21 cellular contexts compared by ENCODE assay signal in the genomic region with DNA sequence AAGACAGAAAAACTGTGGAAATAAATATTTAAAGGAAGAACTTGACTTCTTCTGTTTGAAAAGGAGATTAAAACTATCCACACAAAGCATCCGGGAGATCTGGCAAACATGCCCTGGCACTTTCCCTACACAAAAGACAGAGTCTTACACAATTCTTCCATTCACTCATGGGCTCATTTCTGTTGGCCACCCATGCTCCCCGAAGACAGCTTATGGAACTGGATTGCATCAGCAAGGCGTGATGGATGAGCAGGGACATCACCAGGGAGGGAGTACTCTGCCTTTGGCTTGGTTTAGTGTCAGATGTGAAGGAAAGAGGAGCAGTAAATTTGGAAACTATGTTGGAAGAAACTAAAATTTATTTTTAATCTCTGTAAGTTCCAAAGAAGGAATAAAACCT.
DNase-seq lines count a peak whose midpoint lies in the region; ATAC-seq and TF ChIP-seq lines count a peak whose summit lies in the region.
"Had no signal": no experiment of that assay in that cellular context is flagged by ENCODE, and none has a peak within 500 bp of the region (broad histone marks: within the 10 kb centered on the region; RNA-seq: fewer than 3 reads in every experiment).

No MANE protein-coding gene starts in this region.

- no peak overlapping the region for H3K4me3 ChIP-seq in psoas muscle
- H3K4me3 ChIP-seq in lower lobe of right lung, result no peak overlapping the region
- H3K4me3 ChIP-seq: prostate gland, SJSA1 had no signal

- no peaks in the 10 kb centered on the region for H3K4me1 ChIP-seq in psoas muscle
- no peaks in the 10 kb centered on the region for H3K4me1 ChIP-seq in lower lobe of right lung
- H3K4me1 ChIP-seq: prostate gland, SJSA1 had no signal

- no peak for TF ChIP-seq CTCF in psoas muscle (IDR thresholded peaks at IDR 0.05)
- no peak for TF ChIP-seq CTCF in lower lobe of right lung (IDR thresholded peaks at IDR 0.05)

- H3K9me3 ChIP-seq in psoas muscle, result no peaks in the 10 kb centered on the region
- no peaks in the 10 kb centered on the region for H3K9me3 ChIP-seq in lower lobe of right lung
- H3K9me3 ChIP-seq: prostate gland, SJSA1 had no signal

- intact Hi-C loops in psoas muscle (cut with DNase I) (no loop called here), lower lobe of right lung (cut with DNase I) (no loop called here)

- no peak overlapping the region for H3K27ac Mint-ChIP-seq in immature natural killer cell
- H3K27ac Mint-ChIP-seq: activated naive CD4-positive, alpha-beta T cell treated with anti-CD3 and anti-CD28 coated beads, Interleukin-2, amount 50 U/mL, for 72 hours; naive B cell had no signal

- H3K36me3 Mint-ChIP-seq in immature natural killer cell, result no peaks in the 10 kb centered on the region
- H3K36me3 Mint-ChIP-seq: activated naive CD4-positive, alpha-beta T cell treated with anti-CD3 and anti-CD28 coated beads, Interleukin-2, amount 50 U/mL, for 72 hours; naive B cell had no signal

- H3K9me3 Mint-ChIP-seq in immature natural killer cell, result peaks cover 0 to 6% (median 1%) of the 10 kb centered on the region in 6 donors
- H3K9me3 Mint-ChIP-seq: activated naive CD4-positive, alpha-beta T cell treated with anti-CD3 and anti-CD28 coated beads, Interleukin-2, amount 50 U/mL, for 72 hours had no signal

- H3K27me3 ChIP-seq in psoas muscle (ENCODE audit: insufficient read depth in 3 of 3, low read length in 2 of 3) (no peaks in the 10 kb centered on the region), lower lobe of right lung (ENCODE audit: low read depth) (no peaks in the 10 kb centered on the region)
- H3K27me3 ChIP-seq: SJSA1 had no signal

- H3K36me3 ChIP-seq in psoas muscle (ENCODE audit: insufficient read depth in 1 of 2, low read depth in 1 of 2) (no peaks in the 10 kb centered on the region), lower lobe of right lung (no peaks in the 10 kb centered on the region)
- H3K36me3 ChIP-seq: prostate gland, SJSA1 had no signal

- H3K27me3 Mint-ChIP-seq in immature natural killer cell (ENCODE audit: low read depth in 3 of 3), result peaks cover 0 to 1% (median 0%) of the 10 kb centered on the region in 3 donors
- H3K27me3 Mint-ChIP-seq: naive B cell had no signal

- H3K27ac ChIP-seq in psoas muscle (no peak overlapping the region), lower lobe of right lung (no peak overlapping the region)
- H3K27ac ChIP-seq: prostate gland, SJSA1 had no signal

- peak in 2 of 4 donors; percentile 52 to 63 for ATAC-seq in psoas muscle
- ATAC-seq in HG02678 (IDR thresholded peaks at IDR 0.05; ENCODE audit: unreplicated experiment), result no peak
- ATAC-seq in lower lobe of right lung, result no peak
- ATAC-seq: activated naive CD4-positive, alpha-beta T cell treated with anti-CD3 and anti-CD28 coated beads, Interleukin-2, amount 50 U/mL, for 72 hours; left lobe of liver had no signal

- 45 to 49% (median 45%) methylated on average over 3 of the region's 3 CpGs for WGBS in psoas muscle, 3 donors

- no peaks in the 10 kb centered on the region for H3K4me1 Mint-ChIP-seq in immature natural killer cell
- H3K4me1 Mint-ChIP-seq: naive B cell had no signal

- no peak overlapping the region for H3K4me3 Mint-ChIP-seq in immature natural killer cell
- H3K4me3 Mint-ChIP-seq: naive B cell had no signal

- DNase-seq in GM04503 (ENCODE audit: low read depth) (peak; percentile 60), amniotic epithelial cell (ENCODE audit: low read depth) (peak; percentile 35), fibroblast of the conjunctiva (ENCODE audit: low read depth) (peak; percentile 90), psoas muscle (peak; percentile 58 to 68), immature natural killer cell (no peak), NOMO-1 treated with dmso at 0.1 percent for 144 hours (lab: John Stamatoyannopoulos, UW; ENCODE audit: unreplicated experiment) (no peak), lower lobe of right lung (no peak)
- DNase-seq: activated CD4-positive, alpha-beta T cell treated with anti-CD3 and anti-CD28 coated beads for 4 hours; activated T-cell treated with anti-CD3 and anti-CD28 coated beads, Interleukin-2, amount 50 U/mL, for 1 hour; C1 segment of cervical spinal cord; Kasumi-1; naive B cell; NCI-H146; NCI-H345; substantia nigra; T-helper 9 cell had no signal

Comparison
In these comparisons a context has a peak if more than half of its experiments do, and no peak if none do; other contexts are left out.
1. DNase-seq: peak in GM04503 (single experiment), amniotic epithelial cell (single experiment), fibroblast of the conjunctiva (single experiment) and psoas muscle (2 of 2); none in immature natural killer cell (0 of 3), NOMO-1 treated with dmso at 0.1 percent for 144 hours (single experiment) and lower lobe of right lung (single experiment).